In genomic region chr4:127783971-127784519, GRCh38 we compare ENCODE assay signal across 11 cellular contexts. TPM values are rescaled to one million over a fixed set of nuclear protein-coding genes. Genes with fewer than 3 reads are reported as not detected.
DNase-seq lines count a peak whose midpoint lies in the region; ATAC-seq and TF ChIP-seq lines count a peak whose summit lies in the region.
"Had no signal": no experiment of that assay in that cellular context is flagged by ENCODE, and none has a peak within 500 bp of the region (broad histone marks: within the 10 kb centered on the region; RNA-seq: fewer than 3 reads in every experiment).

No MANE protein-coding gene starts in this region.

- H3K4me2 ChIP-seq in GM23338, result peak overlapping the region; percentile 92

- DNase-seq in GM23338 (ENCODE audit: low spot score) (no peak), RWPE2 (ENCODE audit: low spot score) (no peak), fibroblast of the aortic adventitia (ENCODE audit: low read depth) (peak; percentile 6), DMS153 (lab: John Stamatoyannopoulos, UW) (no peak), SHP77 (lab: John Stamatoyannopoulos, UW) (no peak)
- DNase-seq in activated CD4-positive, alpha-beta T cell treated with anti-CD3 and anti-CD28 coated beads for 1 hour, result no peak
- DNase-seq: activated CD8-positive, alpha-beta memory T cell treated with anti-CD3 and anti-CD28 coated beads for 24 hours; central memory CD4-positive, alpha-beta T cell; RPMI8226 had no signal

- peak overlapping the region; percentile 69; the same call in 1 of the 2 replicates for H3K4me3 ChIP-seq in GM23338
- peak overlapping the region; percentile 54 for H3K4me3 ChIP-seq in RWPE2 (ENCODE audit: severe bottlenecking)
- H3K4me3 ChIP-seq in fibroblast of the aortic adventitia (ENCODE audit: low read depth, low read length), result peak overlapping the region; percentile 31
- peak overlapping the region in 1 of 3 donors; percentile 46 for H3K4me3 ChIP-seq in skeletal muscle tissue (ENCODE audit: low read length in 3 of 3)

- H4K20me1 ChIP-seq in GM23338 (replicated peaks; ENCODE audit: insufficient read depth), result no peaks in the 10 kb centered on the region

- H3K9me3 Mint-ChIP-seq in GM23338, result peaks cover 7% of the 10 kb centered on the region

- H3K27ac ChIP-seq in GM23338 (ENCODE audit: low read depth), result no peak overlapping the region
- peak overlapping the region; percentile 89 for H3K27ac ChIP-seq in RWPE2 (ENCODE audit: poor library complexity, severe bottlenecking)
- H3K27ac ChIP-seq in skeletal muscle tissue (ENCODE audit: low read depth, low read length), result peak overlapping the region; percentile 42

- H2AFZ ChIP-seq in GM23338, result no peak overlapping the region

- no peaks in the 10 kb centered on the region for H3K9me2 ChIP-seq in GM23338 (ENCODE audit: insufficient read depth)

- no peaks in the 10 kb centered on the region for H3K9me3 ChIP-seq in RWPE2 (ENCODE audit: severe bottlenecking)
- H3K9me3 ChIP-seq in skeletal muscle tissue (ENCODE audit: control insufficient read depth in 3 of 3, low read length in 3 of 3), result no peaks in the 10 kb centered on the region

- H3K27ac Mint-ChIP-seq in GM23338, result no peak overlapping the region

- H3K4me1 Mint-ChIP-seq in GM23338, result peaks cover 20% of the 10 kb centered on the region

- H3K9ac ChIP-seq in skeletal muscle tissue (ENCODE audit: low read depth in 1 of 3, low read length in 3 of 3), result peak overlapping the region in 2 of 3 donors; percentile 27 to 42

- peaks cover 55% of the 10 kb centered on the region for H3K27me3 ChIP-seq in GM23338 (ENCODE audit: insufficient read depth)
- no peaks in the 10 kb centered on the region for H3K27me3 ChIP-seq in RWPE2 (ENCODE audit: insufficient read depth, poor library complexity, severe bottlenecking)
- peaks cover 0 to 11% (median 0%) of the 10 kb centered on the region in 3 donors for H3K27me3 ChIP-seq in skeletal muscle tissue (ENCODE audit: control insufficient read depth in 3 of 3, insufficient read depth in 3 of 3, low read length in 3 of 3)

- no peaks in the 10 kb centered on the region for H3K79me2 ChIP-seq in GM23338 (replicated peaks; ENCODE audit: insufficient read depth)

- peaks cover 4% of the 10 kb centered on the region; the same call in 1 of the 3 replicates for H3K36me3 Mint-ChIP-seq in GM23338 (ENCODE audit: low read depth)

- H3K36me3 ChIP-seq in GM23338 (ENCODE audit: insufficient read depth) (no peaks in the 10 kb centered on the region), RWPE2 (ENCODE audit: low read depth) (no peaks in the 10 kb centered on the region), skeletal muscle tissue (ENCODE audit: control insufficient read depth in 3 of 3, insufficient read depth in 3 of 3, low read length in 3 of 3) (no peaks in the 10 kb centered on the region)

- 0 out of 2 replicates have a peak, but pooled peaks cover 7% of the 10 kb centered on the region for H3F3A ChIP-seq in GM23338 (replicated peaks; ENCODE audit: low read depth)

- ATAC-seq in GM23338 (no peak), RWPE2 (ENCODE audit: low read depth) (0 out of 3 replicates have a peak, but pooled peaks have one; percentile 3), HG03039 (IDR thresholded peaks at IDR 0.05; ENCODE audit: unreplicated experiment) (no peak)

- peaks cover 30% of the 10 kb centered on the region for H3K27me3 Mint-ChIP-seq in GM23338 (ENCODE audit: insufficient read depth, low read depth, poor library complexity)

- H3K4me1 ChIP-seq in GM23338 (ENCODE audit: insufficient read depth) (peaks cover 13% of the 10 kb centered on the region; the same call in 1 of the 2 replicates), RWPE2 (ENCODE audit: insufficient read depth, poor library complexity, severe bottlenecking) (peaks cover 5% of the 10 kb centered on the region), skeletal muscle tissue (ENCODE audit: control insufficient read depth in 3 of 3, insufficient read depth in 3 of 3, low read length in 3 of 3) (peaks cover 4 to 8% (median 6%) of the 10 kb centered on the region in 3 donors)

- no peak for TF ChIP-seq CTCF in GM23338 (conservative IDR thresholded peaks at IDR 0.05; ENCODE audit: low read depth in 2 of 2)
- TF ChIP-seq CTCF in RWPE2 (IDR thresholded peaks at IDR 0.05; ENCODE audit: poor library complexity, severe bottlenecking), result no peak
- no peak for TF ChIP-seq CTCF in fibroblast of the aortic adventitia (IDR thresholded peaks at IDR 0.05; ENCODE audit: insufficient read depth, low read length)

- peak overlapping the region; percentile 87; the same call in 1 of the 3 replicates for H3K4me3 Mint-ChIP-seq in GM23338

TF ChIP-seq in GM23338, 12 proteins besides CTCF, POLR2A, EP300 and RAD21 (continues in another document):
- TF ChIP-seq, protein P1, sequence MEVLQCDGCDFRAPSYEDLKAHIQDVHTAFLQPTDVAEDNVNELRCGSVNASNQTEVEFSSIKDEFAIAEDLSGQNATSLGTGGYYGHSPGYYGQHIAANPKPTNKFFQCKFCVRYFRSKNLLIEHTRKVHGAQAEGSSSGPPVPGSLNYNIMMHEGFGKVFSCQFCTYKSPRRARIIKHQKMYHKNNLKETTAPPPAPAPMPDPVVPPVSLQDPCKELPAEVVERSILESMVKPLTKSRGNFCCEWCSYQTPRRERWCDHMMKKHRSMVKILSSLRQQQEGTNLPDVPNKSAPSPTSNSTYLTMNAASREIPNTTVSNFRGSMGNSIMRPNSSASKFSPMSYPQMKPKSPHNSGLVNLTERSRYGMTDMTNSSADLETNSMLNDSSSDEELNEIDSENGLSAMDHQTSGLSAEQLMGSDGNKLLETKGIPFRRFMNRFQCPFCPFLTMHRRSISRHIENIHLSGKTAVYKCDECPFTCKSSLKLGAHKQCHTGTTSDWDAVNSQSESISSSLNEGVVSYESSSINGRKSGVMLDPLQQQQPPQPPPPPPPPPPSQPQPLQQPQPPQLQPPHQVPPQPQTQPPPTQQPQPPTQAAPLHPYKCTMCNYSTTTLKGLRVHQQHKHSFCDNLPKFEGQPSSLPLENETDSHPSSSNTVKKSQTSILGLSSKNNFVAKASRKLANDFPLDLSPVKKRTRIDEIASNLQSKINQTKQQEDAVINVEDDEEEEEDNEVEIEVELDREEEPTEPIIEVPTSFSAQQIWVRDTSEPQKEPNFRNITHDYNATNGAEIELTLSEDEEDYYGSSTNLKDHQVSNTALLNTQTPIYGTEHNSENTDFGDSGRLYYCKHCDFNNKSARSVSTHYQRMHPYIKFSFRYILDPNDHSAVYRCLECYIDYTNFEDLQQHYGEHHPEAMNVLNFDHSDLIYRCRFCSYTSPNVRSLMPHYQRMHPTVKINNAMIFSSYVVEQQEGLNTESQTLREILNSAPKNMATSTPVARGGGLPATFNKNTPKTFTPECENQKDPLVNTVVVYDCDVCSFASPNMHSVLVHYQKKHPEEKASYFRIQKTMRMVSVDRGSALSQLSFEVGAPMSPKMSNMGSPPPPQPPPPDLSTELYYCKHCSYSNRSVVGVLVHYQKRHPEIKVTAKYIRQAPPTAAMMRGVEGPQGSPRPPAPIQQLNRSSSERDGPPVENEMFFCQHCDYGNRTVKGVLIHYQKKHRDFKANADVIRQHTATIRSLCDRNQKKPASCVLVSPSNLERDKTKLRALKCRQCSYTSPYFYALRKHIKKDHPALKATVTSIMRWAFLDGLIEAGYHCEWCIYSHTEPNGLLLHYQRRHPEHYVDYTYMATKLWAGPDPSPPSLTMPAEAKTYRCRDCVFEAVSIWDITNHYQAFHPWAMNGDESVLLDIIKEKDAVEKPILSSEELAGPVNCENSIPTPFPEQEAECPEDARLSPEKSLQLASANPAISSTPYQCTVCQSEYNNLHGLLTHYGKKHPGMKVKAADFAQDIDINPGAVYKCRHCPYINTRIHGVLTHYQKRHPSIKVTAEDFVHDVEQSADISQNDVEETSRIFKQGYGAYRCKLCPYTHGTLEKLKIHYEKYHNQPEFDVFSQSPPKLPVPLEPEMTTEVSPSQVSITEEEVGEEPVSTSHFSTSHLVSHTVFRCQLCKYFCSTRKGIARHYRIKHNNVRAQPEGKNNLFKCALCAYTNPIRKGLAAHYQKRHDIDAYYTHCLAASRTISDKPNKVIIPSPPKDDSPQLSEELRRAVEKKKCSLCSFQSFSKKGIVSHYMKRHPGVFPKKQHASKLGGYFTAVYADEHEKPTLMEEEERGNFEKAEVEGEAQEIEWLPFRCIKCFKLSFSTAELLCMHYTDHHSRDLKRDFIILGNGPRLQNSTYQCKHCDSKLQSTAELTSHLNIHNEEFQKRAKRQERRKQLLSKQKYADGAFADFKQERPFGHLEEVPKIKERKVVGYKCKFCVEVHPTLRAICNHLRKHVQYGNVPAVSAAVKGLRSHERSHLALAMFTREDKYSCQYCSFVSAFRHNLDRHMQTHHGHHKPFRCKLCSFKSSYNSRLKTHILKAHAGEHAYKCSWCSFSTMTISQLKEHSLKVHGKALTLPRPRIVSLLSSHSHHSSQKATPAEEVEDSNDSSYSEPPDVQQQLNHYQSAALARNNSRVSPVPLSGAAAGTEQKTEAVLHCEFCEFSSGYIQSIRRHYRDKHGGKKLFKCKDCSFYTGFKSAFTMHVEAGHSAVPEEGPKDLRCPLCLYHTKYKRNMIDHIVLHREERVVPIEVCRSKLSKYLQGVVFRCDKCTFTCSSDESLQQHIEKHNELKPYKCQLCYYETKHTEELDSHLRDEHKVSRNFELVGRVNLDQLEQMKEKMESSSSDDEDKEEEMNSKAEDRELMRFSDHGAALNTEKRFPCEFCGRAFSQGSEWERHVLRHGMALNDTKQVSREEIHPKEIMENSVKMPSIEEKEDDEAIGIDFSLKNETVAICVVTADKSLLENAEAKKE (CRISPR knock-in tag; IDR thresholded peaks at IDR 0.05), result no peak
- TF ChIP-seq EZH2phosphoT487 (IDR thresholded peaks at IDR 0.05; ENCODE audit: unreplicated experiment), result no peak
- no peak for TF ChIP-seq JUNB (IDR thresholded peaks at IDR 0.05; ENCODE audit: unreplicated experiment)
- TF ChIP-seq EZH2 (IDR thresholded peaks at IDR 0.05; ENCODE audit: low read depth, unreplicated experiment), result no peak
- TF ChIP-seq NANOG (IDR thresholded peaks at IDR 0.05; ENCODE audit: borderline replicate concordance), result no peak

RNA-seq across cellular contexts. Expression of gene HSPA4L, which starts 1.9 kb away (rescaled TPM):
- total RNA-seq in GM23338 (2014; rRNA removed; shearing (Covaris generic)), result 4.2 and 6.6 TPM in 2 replicates
- polyA plus RNA-seq in GM23338 (2016; fragmentation: Nextera tagmentation; extraction: Ambion mirVana), result 3.0 and 3.5 TPM in 2 replicates
- total RNA-seq in fibroblast of the aortic adventitia (ENCODE audit: low replicate concordance) (10.7 and 10.9 TPM in 2 replicates), skeletal muscle tissue (1.6 TPM)

RNA-seq across cellular contexts. Expression of gene SLC25A31, which starts 53.8 kb away (rescaled TPM):
- total RNA-seq in GM23338 (2014; rRNA removed; shearing (Covaris generic)), result not detected in 2 replicates
- polyA plus RNA-seq in GM23338 (2016; fragmentation: Nextera tagmentation; extraction: Ambion mirVana), result not detected in 2 replicates
- total RNA-seq in fibroblast of the aortic adventitia (ENCODE audit: low replicate concordance) (not detected in 2 replicates), skeletal muscle tissue (not detected)
